Comparison of ENCODE assay signal across 3 cellular contexts in the genomic region with DNA sequence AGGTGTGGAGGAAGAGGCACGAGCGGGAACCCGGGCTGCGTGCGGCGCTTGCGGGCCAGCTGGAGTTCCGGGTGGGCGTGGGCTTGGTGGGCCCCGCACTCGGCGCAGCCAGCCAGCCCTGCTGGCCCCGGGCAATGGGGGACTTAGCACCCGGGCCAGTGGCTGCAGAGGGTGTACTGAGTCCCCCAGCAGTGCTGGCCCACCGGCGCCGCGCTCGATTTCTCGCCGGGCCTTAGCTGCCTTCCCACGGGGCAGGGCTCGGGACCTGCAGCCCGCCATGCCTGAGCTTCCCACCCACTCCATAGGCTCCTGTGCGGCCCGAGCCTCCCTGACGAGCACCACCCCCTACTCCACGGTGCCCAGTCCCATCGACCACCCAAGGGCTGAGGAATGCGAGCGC. TPM values are rescaled to one million over a fixed set of nuclear protein-coding genes. Genes with fewer than 3 reads are reported as not detected.
"Had no signal": no experiment of that assay in that cellular context is flagged by ENCODE, and none has a peak within 500 bp of the region (broad histone marks: within the 10 kb centered on the region; RNA-seq: fewer than 3 reads in every experiment).

No MANE protein-coding gene starts in this region.

RNA-seq across cellular contexts. Expression of a gene that starts 38.5 kb away (rescaled TPM):
- total RNA-seq: H4, HT1080 had no signal
- polyA plus RNA-seq: IgD-negative memory B cell had no signal
